In genomic region chr15:75225951-75226732, GRCh38 we compare ENCODE assay signal across 16 cellular contexts. TPM values are rescaled to one million over a fixed set of nuclear protein-coding genes. Genes with fewer than 3 reads are reported as not detected.
A peak's percentile ranks its signal among the peaks of the same experiment; 100 is the strongest.
DNase-seq lines count a peak whose midpoint lies in the region; ATAC-seq, FAIRE-seq and TF ChIP-seq lines count a peak whose summit lies in the region.
"Had no signal": no experiment of that assay in that cellular context is flagged by ENCODE, and none has a peak within 500 bp of the region (broad histone marks: within the 10 kb centered on the region; RNA-seq: fewer than 3 reads in every experiment).

No MANE protein-coding gene starts in this region.

- no peak for TF ChIP-seq CTCF in BE2C (IDR thresholded peaks at IDR 0.05; ENCODE audit: low read depth, low read length)
- TF ChIP-seq CTCF in kidney (IDR thresholded peaks at IDR 0.05; ENCODE audit: borderline replicate concordance, extremely low read depth, insufficient read depth) = no peak

- no peak overlapping the region for H3K4me3 ChIP-seq in BE2C (ENCODE audit: low read depth, low read length)
- H3K4me3 ChIP-seq in kidney (ENCODE audit: low read length in 2 of 2) = no peak overlapping the region
- H3K4me3 ChIP-seq: BLaER1 had no signal

- no peak overlapping the region for H3K27ac ChIP-seq in kidney (ENCODE audit: low read depth in 2 of 2, low read length in 2 of 2)
- H3K27ac ChIP-seq: 22Rv1, BLaER1, HL-60 had no signal

- H3K36me3 ChIP-seq in BE2C = no peaks in the 10 kb centered on the region
- H3K36me3 ChIP-seq in kidney (ENCODE audit: control insufficient read depth in 1 of 2, insufficient read depth in 2 of 2, low read length in 2 of 2) = no peaks in the 10 kb centered on the region
- H3K36me3 ChIP-seq: BLaER1 had no signal

- H3K9me3 ChIP-seq in BE2C (no peaks in the 10 kb centered on the region), kidney (ENCODE audit: control insufficient read depth in 1 of 2, low read length in 2 of 2) (no peaks in the 10 kb centered on the region)
- H3K9me3 ChIP-seq: BLaER1 had no signal

- H3K27me3 Mint-ChIP-seq in activated T-cell treated with anti-CD3 and anti-CD28 coated beads, Interleukin-2, amount 50 U/mL, for 4 hours (ENCODE audit: low read depth) = no peaks in the 10 kb centered on the region
- peaks cover 16 to 26% of the 10 kb centered on the region in 2 donors for H3K27me3 Mint-ChIP-seq in stimulated activated naive B cell treated with anti-CD40 and anti-IgM and Interleukin-4, amounts not matched to agents 10 μg/mL and 1 μg/mL and 100 μg/mL, for 72 hours

- H3K4me1 ChIP-seq in BE2C (no peaks in the 10 kb centered on the region), kidney (ENCODE audit: control insufficient read depth in 1 of 2, insufficient read depth in 1 of 2, low read depth in 1 of 2, low read length in 2 of 2) (no peaks in the 10 kb centered on the region)

- ATAC-seq in activated T-cell treated with anti-CD3 and anti-CD28 coated beads, Interleukin-2, amount 50 U/mL, for 4 hours = no peak
- no peak for ATAC-seq in stimulated activated naive B cell treated with anti-CD40 and anti-IgM and Interleukin-4, amounts not matched to agents 10 μg/mL and 1 μg/mL and 100 μg/mL, for 72 hours (replicated peaks)
- ATAC-seq: HCT116 had no signal

- no peak overlapping the region for H3K9ac ChIP-seq in kidney (ENCODE audit: low read length in 2 of 2)
- H3K9ac ChIP-seq: BLaER1 had no signal

- DNase-seq in activated T-cell treated with anti-CD3 and anti-CD28 coated beads, Interleukin-2, amount 50 U/mL, for 4 hours = peak; percentile 3
- no peak for DNase-seq in activated T-cell treated with anti-CD3 and anti-CD28 coated beads, Interleukin-2, amount 50 U/mL, for 1 hour
- DNase-seq in BE2C = peak; percentile 4
- peak; percentile 63 for DNase-seq in kidney
- no peak for DNase-seq in stimulated activated naive B cell treated with anti-CD40 and anti-IgM and Interleukin-4, amounts not matched to agents 10 μg/mL and 1 μg/mL and 100 μg/mL, for 72 hours
- no peak for DNase-seq in stimulated activated CD4-positive, alpha-beta T cell treated with anti-CD3 and anti-CD28 coated beads, Interleukin-4, amount 100 ng/mL, for 4 hours
- no peak for DNase-seq in activated effector memory CD4-positive, alpha-beta T cell treated with anti-CD3 and anti-CD28 coated beads, Interleukin-2, amount 50 U/mL, for 16 hours
- DNase-seq: CD4-positive, CD25-positive, alpha-beta regulatory T cell; DMS53 had no signal

- FAIRE-seq in kidney (lab: Jason Lieb, UNC) = no peak

- intact Hi-C loops in kidney (cut with DNase I) = no loop called here

- no peaks in the 10 kb centered on the region for H3K36me3 Mint-ChIP-seq in activated T-cell treated with anti-CD3 and anti-CD28 coated beads, Interleukin-2, amount 50 U/mL, for 4 hours (ENCODE audit: insufficient read depth)
- H3K36me3 Mint-ChIP-seq in stimulated activated naive B cell treated with anti-CD40 and anti-IgM and Interleukin-4, amounts not matched to agents 10 μg/mL and 1 μg/mL and 100 μg/mL, for 72 hours = peaks cover 0 to 1% of the 10 kb centered on the region in 2 donors
- H3K36me3 Mint-ChIP-seq: CD4-positive, CD25-positive, alpha-beta regulatory T cell had no signal

- H3K4me1 Mint-ChIP-seq in activated T-cell treated with anti-CD3 and anti-CD28 coated beads, Interleukin-2, amount 50 U/mL, for 4 hours (ENCODE audit: low read depth) = no peaks in the 10 kb centered on the region
- H3K4me1 Mint-ChIP-seq in stimulated activated naive B cell treated with anti-CD40 and anti-IgM and Interleukin-4, amounts not matched to agents 10 μg/mL and 1 μg/mL and 100 μg/mL, for 72 hours = peaks cover 0 to 3% of the 10 kb centered on the region in 2 donors
- H3K4me1 Mint-ChIP-seq: CD4-positive, CD25-positive, alpha-beta regulatory T cell had no signal

- H3K27me3 ChIP-seq in BE2C = no peaks in the 10 kb centered on the region
- H3K27me3 ChIP-seq: BLaER1 had no signal

- H3K9me3 Mint-ChIP-seq in activated T-cell treated with anti-CD3 and anti-CD28 coated beads, Interleukin-2, amount 50 U/mL, for 4 hours = no peaks in the 10 kb centered on the region
- no peaks in the 10 kb centered on the region for H3K9me3 Mint-ChIP-seq in stimulated activated naive B cell treated with anti-CD40 and anti-IgM and Interleukin-4, amounts not matched to agents 10 μg/mL and 1 μg/mL and 100 μg/mL, for 72 hours
- H3K9me3 Mint-ChIP-seq: CD4-positive, CD25-positive, alpha-beta regulatory T cell had no signal

- no peak overlapping the region for H3K4me3 Mint-ChIP-seq in activated T-cell treated with anti-CD3 and anti-CD28 coated beads, Interleukin-2, amount 50 U/mL, for 4 hours
- no peak overlapping the region for H3K4me3 Mint-ChIP-seq in stimulated activated naive B cell treated with anti-CD40 and anti-IgM and Interleukin-4, amounts not matched to agents 10 μg/mL and 1 μg/mL and 100 μg/mL, for 72 hours
- H3K4me3 Mint-ChIP-seq: CD4-positive, CD25-positive, alpha-beta regulatory T cell had no signal

- peak overlapping the region; percentile 21 for H3K27ac Mint-ChIP-seq in stimulated activated naive B cell treated with anti-CD40 and anti-IgM and Interleukin-4, amounts not matched to agents 10 μg/mL and 1 μg/mL and 100 μg/mL, for 72 hours
- H3K27ac Mint-ChIP-seq: CD4-positive, CD25-positive, alpha-beta regulatory T cell had no signal

RNA-seq across cellular contexts. Expression of gene C15orf39, which starts 24.5 kb away (rescaled TPM):
- total RNA-seq in activated T-cell treated with anti-CD3 and anti-CD28 coated beads, Interleukin-2, amount 50 U/mL, for 4 hours = 10 to 100 TPM; 49.9 to 68.7 (median 62.0) TPM
- polyA plus RNA-seq in BE2C (2012; ENCODE audit: insufficient read depth, insufficient read length, low read depth) = 59.8 TPM
- total RNA-seq in kidney = 32.7 TPM
- 5.7 TPM for polyA plus RNA-seq in kidney (ENCODE audit: insufficient read depth, low read depth, low replicate concordance)

RNA-seq across cellular contexts. Expression of gene GOLGA6C, which starts 32.0 kb away (rescaled TPM):
- not detected for total RNA-seq in activated T-cell treated with anti-CD3 and anti-CD28 coated beads, Interleukin-2, amount 50 U/mL, for 4 hours
- not detected for polyA plus RNA-seq in BE2C (2012; ENCODE audit: insufficient read depth, insufficient read length, low read depth)
- not detected for total RNA-seq in kidney
- polyA plus RNA-seq in kidney (ENCODE audit: insufficient read depth, low read depth, low replicate concordance) = not detected
- total RNA-seq: A673; CD4-positive, CD25-positive, alpha-beta regulatory T cell; H4 had no signal
- polyA plus RNA-seq: CD4-positive, CD25-positive, alpha-beta regulatory T cell had no signal

RNA-seq across cellular contexts. Expression of gene GOLGA6D, which starts 56.5 kb away (rescaled TPM):
- total RNA-seq in activated T-cell treated with anti-CD3 and anti-CD28 coated beads, Interleukin-2, amount 50 U/mL, for 4 hours = not detected
- polyA plus RNA-seq in BE2C (2012; ENCODE audit: insufficient read depth, insufficient read length, low read depth) = not detected
- total RNA-seq in kidney = not detected
- polyA plus RNA-seq in kidney (ENCODE audit: insufficient read depth, low read depth, low replicate concordance) = not detected
- total RNA-seq: A673; CD4-positive, CD25-positive, alpha-beta regulatory T cell; Daoy; H4 had no signal
- polyA plus RNA-seq: CD4-positive, CD25-positive, alpha-beta regulatory T cell had no signal

Comparison
In these comparisons a context has a peak if more than half of its experiments do, and no peak if none do; other contexts are left out.
1. DNase-seq: peak in activated T-cell treated with anti-CD3 and anti-CD28 coated beads, Interleukin-2, amount 50 U/mL, for 4 hours (single experiment), BE2C (single experiment) and kidney (single experiment); none in activated T-cell treated with anti-CD3 and anti-CD28 coated beads, Interleukin-2, amount 50 U/mL, for 1 hour (single experiment), stimulated activated naive B cell treated with anti-CD40 and anti-IgM and Interleukin-4, amounts not matched to agents 10 μg/mL and 1 μg/mL and 100 μg/mL, for 72 hours (single experiment), stimulated activated CD4-positive, alpha-beta T cell treated with anti-CD3 and anti-CD28 coated beads, Interleukin-4, amount 100 ng/mL, for 4 hours (0 of 2) and activated effector memory CD4-positive, alpha-beta T cell treated with anti-CD3 and anti-CD28 coated beads, Interleukin-2, amount 50 U/mL, for 16 hours (single experiment).